23 cellular contexts compared by ENCODE assay signal in genomic region chr11:12529793-12530192, GRCh38.
"Had no signal": no experiment of that assay in that cellular context is flagged by ENCODE, and none has a peak within 500 bp of the region (broad histone marks: within the 10 kb centered on the region; RNA-seq: fewer than 3 reads in every experiment).

No MANE protein-coding gene starts in this region.

- H3K9me3 Mint-ChIP-seq: activated naive CD8-positive, alpha-beta T cell treated with anti-CD3 and anti-CD28 coated beads for 36 hours; activated T-cell treated with anti-CD3 and anti-CD28 coated beads, Interleukin-2, amount 50 U/mL, for 24 hours; immature natural killer cell; naive thymus-derived CD8-positive, alpha-beta T cell; stimulated activated naive CD8-positive, alpha-beta T cell treated with anti-CD3 and anti-CD28 coated beads, Interleukin-15, Interleukin-2, amounts not matched to agents 100 ng/mL and 50 ng/mL, for 24 hours had no signal

- H3K4me1 Mint-ChIP-seq: activated CD8-positive, alpha-beta memory T cell treated with anti-CD3 and anti-CD28 coated beads, Interleukin-2, amount 10 ng/mL, durations not matched to agents 7 days and 5 days; activated naive CD8-positive, alpha-beta T cell treated with anti-CD3 and anti-CD28 coated beads for 36 hours; immature natural killer cell; naive thymus-derived CD8-positive, alpha-beta T cell had no signal

- FAIRE-seq: bronchial epithelial cell, endothelial cell of umbilical vein had no signal

- ATAC-seq: activated CD8-positive, alpha-beta memory T cell treated with anti-CD3 and anti-CD28 coated beads, Interleukin-2, amount 10 ng/mL, durations not matched to agents 7 days and 5 days; left cardiac atrium; naive thymus-derived CD8-positive, alpha-beta T cell had no signal

- H3K27ac Mint-ChIP-seq: activated CD8-positive, alpha-beta memory T cell treated with anti-CD3 and anti-CD28 coated beads, Interleukin-2, amount 10 ng/mL, durations not matched to agents 7 days and 5 days; activated naive CD8-positive, alpha-beta T cell treated with anti-CD3 and anti-CD28 coated beads for 36 hours; activated T-cell treated with anti-CD3 and anti-CD28 coated beads, Interleukin-2, amount 50 U/mL, for 24 hours; immature natural killer cell; naive thymus-derived CD8-positive, alpha-beta T cell; stimulated activated naive CD8-positive, alpha-beta T cell treated with anti-CD3 and anti-CD28 coated beads, Interleukin-15, Interleukin-2, amounts not matched to agents 100 ng/mL and 50 ng/mL, for 24 hours had no signal

- H3K4me3 ChIP-seq: ascending aorta, lower lobe of right lung, prostate gland, right lobe of liver, SJSA1 had no signal

- H3K36me3 ChIP-seq: neutrophil, prostate gland, right lobe of liver had no signal

- H3K9me3 ChIP-seq: ascending aorta, lower lobe of right lung, neutrophil, prostate gland, right lobe of liver, SJSA1 had no signal

- H3K27ac ChIP-seq: ascending aorta, lower lobe of right lung, neutrophil, prostate gland, right lobe of liver, SJSA1 had no signal

- H3K4me3 Mint-ChIP-seq: activated CD8-positive, alpha-beta memory T cell treated with anti-CD3 and anti-CD28 coated beads, Interleukin-2, amount 10 ng/mL, durations not matched to agents 7 days and 5 days; activated naive CD8-positive, alpha-beta T cell treated with anti-CD3 and anti-CD28 coated beads for 36 hours; activated T-cell treated with anti-CD3 and anti-CD28 coated beads, Interleukin-2, amount 50 U/mL, for 24 hours; immature natural killer cell; naive thymus-derived CD8-positive, alpha-beta T cell; stimulated activated naive CD8-positive, alpha-beta T cell treated with anti-CD3 and anti-CD28 coated beads, Interleukin-15, Interleukin-2, amounts not matched to agents 100 ng/mL and 50 ng/mL, for 24 hours had no signal

- H3K27me3 Mint-ChIP-seq: activated naive CD8-positive, alpha-beta T cell treated with anti-CD3 and anti-CD28 coated beads for 36 hours; activated T-cell treated with anti-CD3 and anti-CD28 coated beads, Interleukin-2, amount 50 U/mL, for 24 hours; stimulated activated naive CD8-positive, alpha-beta T cell treated with anti-CD3 and anti-CD28 coated beads, Interleukin-15, Interleukin-2, amounts not matched to agents 100 ng/mL and 50 ng/mL, for 24 hours had no signal

- H3K4me1 ChIP-seq: ascending aorta, prostate gland had no signal

- H3K36me3 Mint-ChIP-seq: activated CD8-positive, alpha-beta memory T cell treated with anti-CD3 and anti-CD28 coated beads, Interleukin-2, amount 10 ng/mL, durations not matched to agents 7 days and 5 days; activated naive CD8-positive, alpha-beta T cell treated with anti-CD3 and anti-CD28 coated beads for 36 hours; immature natural killer cell; naive thymus-derived CD8-positive, alpha-beta T cell had no signal

- H3K27me3 ChIP-seq: ascending aorta, right lobe of liver, SJSA1 had no signal

- DNase-seq: activated CD4-positive, alpha-beta T cell treated with anti-CD3 and anti-CD28 coated beads for 1 hour; activated CD4-positive, alpha-beta T cell treated with anti-CD3 and anti-CD28 coated beads, Interleukin-2, amount 50 U/mL, for 48 hours; activated CD8-positive, alpha-beta memory T cell treated with anti-CD3 and anti-CD28 coated beads, Interleukin-2, amount 10 ng/mL, durations not matched to agents 7 days and 5 days; activated effector memory CD4-positive, alpha-beta T cell treated with anti-CD3 and anti-CD28 coated beads, Interleukin-2, amount 50 U/mL, for 16 hours; activated naive CD8-positive, alpha-beta T cell treated with anti-CD3 and anti-CD28 coated beads for 36 hours; activated T-cell treated with anti-CD3 and anti-CD28 coated beads, Interleukin-2, amount 50 U/mL, for 24 hours; effector CD4-positive, alpha-beta T cell; glutamatergic neuron; immature natural killer cell; left cardiac atrium; lower lobe of right lung; naive thymus-derived CD8-positive, alpha-beta T cell; right lobe of liver; stimulated activated CD4-positive, alpha-beta T cell treated with anti-CD3 and anti-CD28 coated beads, Interleukin-4, amount 100 ng/mL, for 1 hour; stimulated activated CD8-positive, alpha-beta memory T cell treated with anti-CD3 and anti-CD28 coated beads, Interleukin-4, amount 100 ng/mL, for 48 hours; T-helper 9 cell had no signal
